24 cellular contexts compared by ENCODE assay signal in genomic region chr4:81486502-81486901, GRCh38. TPM values are rescaled to one million over a fixed set of nuclear protein-coding genes. Genes with fewer than 3 reads are reported as not detected.
DNase-seq lines count a peak whose midpoint lies in the region; ATAC-seq and TF ChIP-seq lines count a peak whose summit lies in the region.
"Had no signal": no experiment of that assay in that cellular context is flagged by ENCODE, and none has a peak within 500 bp of the region (broad histone marks: within the 10 kb centered on the region; RNA-seq: fewer than 3 reads in every experiment).

No MANE protein-coding gene starts in this region.

- no peak overlapping the region for H4K5ac ChIP-seq in H9 (ENCODE audit: insufficient read length, low read depth, low read length)

- H2BK120ac ChIP-seq in H9 (ENCODE audit: low read depth, low read length, poor library complexity, severe bottlenecking): no peak overlapping the region

- H2AFZ ChIP-seq in H9 (ENCODE audit: low read length): no peak overlapping the region

- H2BK15ac ChIP-seq in H9 (ENCODE audit: low read depth, low read length): no peak overlapping the region

- no peaks in the 10 kb centered on the region for H3K23me2 ChIP-seq in H9 (ENCODE audit: insufficient read length, low read depth, low read length, poor library complexity, severe bottlenecking)

- H3K14ac ChIP-seq in H9 (ENCODE audit: insufficient read depth, low read length): no peak overlapping the region; the same call in 1 of the 2 replicates

- no peak overlapping the region for H4K91ac ChIP-seq in H9 (ENCODE audit: insufficient read length, low read depth, low read length)

- no peaks in the 10 kb centered on the region for H4K20me1 ChIP-seq in H9 (ENCODE audit: control insufficient read depth, insufficient read depth, insufficient read length)

- H3K79me2 ChIP-seq in H9 (ENCODE audit: insufficient read depth, low read length): no peaks in the 10 kb centered on the region

- peaks cover 8 to 9% of the 10 kb centered on the region in 2 experiments for H3K9me3 Mint-ChIP-seq in H9
- H3K9me3 Mint-ChIP-seq: activated B cell treated with CpG ODN at 0.5 μM for 24 hours, neural crest cell had no signal

- intact Hi-C loops in prostate gland (cut with DNase I): no loop called here
- intact Hi-C loops in posterior cingulate gyrus (cut with DNase I): no loop called here

- H3K9me3 ChIP-seq in H9 (ENCODE audit: control insufficient read depth, low read depth, low read length) (no peaks in the 10 kb centered on the region), prostate gland (no peaks in the 10 kb centered on the region)
- H3K9me3 ChIP-seq: gastroesophageal sphincter had no signal

- H3K27me3 ChIP-seq in H9 (ENCODE audit: insufficient read depth, low read length) (no peaks in the 10 kb centered on the region), foreskin keratinocyte (no peaks in the 10 kb centered on the region), prostate gland (replicated peaks; ENCODE audit: insufficient read depth) (no peaks in the 10 kb centered on the region)
- H3K27me3 ChIP-seq: cardiac muscle cell, gastroesophageal sphincter, tibial nerve had no signal

- H3K27me3 Mint-ChIP-seq in H9 (ENCODE audit: low read depth): no peaks in the 10 kb centered on the region
- H3K27me3 Mint-ChIP-seq: activated B cell treated with CpG ODN at 0.5 μM for 24 hours; activated CD4-positive, alpha-beta memory T cell treated with anti-CD3 and anti-CD28 coated beads for 36 hours; stimulated activated naive CD8-positive, alpha-beta T cell treated with anti-CD3 and anti-CD28 coated beads, Interleukin-15, Interleukin-2, amounts not matched to agents 100 ng/mL and 50 ng/mL, for 24 hours had no signal

- no CpG with 5 or more reads among the region's 1 CpG for WGBS in H9 (ENCODE audit: extremely low coverage, insufficient read length, low lambda C conversion rate)
- 53% methylated on average over 1 of the region's 1 CpG for WGBS in prostate gland

- H3K36me3 Mint-ChIP-seq in H9 (ENCODE audit: insufficient read depth in 1 of 3, low read depth in 3 of 3): peaks cover 0 to 10% (median 2%) of the 10 kb centered on the region in 3 experiments; a peak in 3 of 7 replicates

- no peak overlapping the region for H2AK5ac ChIP-seq in H9 (ENCODE audit: insufficient read length, low read length)

- H3K56ac ChIP-seq in H9 (ENCODE audit: insufficient read length, low read depth, low read length): no peak overlapping the region

- H3K23ac ChIP-seq in H9 (ENCODE audit: insufficient read length, low read depth, low read length): no peak overlapping the region

- peak overlapping the region in 1 of 2 experiments; percentile 45; a peak in 1 of 5 replicates for H3K4me3 Mint-ChIP-seq in H9
- H3K4me3 Mint-ChIP-seq: activated B cell treated with CpG ODN at 0.5 μM for 24 hours; activated CD4-positive, alpha-beta memory T cell treated with anti-CD3 and anti-CD28 coated beads for 36 hours; HFFc6; neural crest cell; stimulated activated naive CD8-positive, alpha-beta T cell treated with anti-CD3 and anti-CD28 coated beads, Interleukin-15, Interleukin-2, amounts not matched to agents 100 ng/mL and 50 ng/mL, for 24 hours had no signal

- peak; percentile 64 for ATAC-seq in foreskin keratinocyte
- ATAC-seq: gastroesophageal sphincter, left ventricle myocardium superior, psoas muscle had no signal

- TF ChIP-seq CTCF in H9 (conservative IDR thresholded peaks at IDR 0.05) (no peak), foreskin keratinocyte (conservative IDR thresholded peaks at IDR 0.05) (no peak), prostate gland (IDR thresholded peaks at IDR 0.05) (no peak)

- no peak overlapping the region for H3K9ac ChIP-seq in H9 (ENCODE audit: extremely low read depth, insufficient read length, low read length)

- H2BK12ac ChIP-seq in H9 (ENCODE audit: insufficient read length, low read depth, low read length): no peak overlapping the region

- H3K27ac Mint-ChIP-seq in H9: peak overlapping the region; percentile 60 to 95 (median 73); a peak in 5 of 7 replicates
- H3K27ac Mint-ChIP-seq: activated B cell treated with CpG ODN at 0.5 μM for 24 hours; activated CD4-positive, alpha-beta memory T cell treated with anti-CD3 and anti-CD28 coated beads for 36 hours; HFFc6; stimulated activated naive CD8-positive, alpha-beta T cell treated with anti-CD3 and anti-CD28 coated beads, Interleukin-15, Interleukin-2, amounts not matched to agents 100 ng/mL and 50 ng/mL, for 24 hours had no signal

- no peak overlapping the region for H3K4me2 ChIP-seq in H9 (ENCODE audit: insufficient read depth, insufficient read length, low read length)

- no peaks in the 10 kb centered on the region for H3K36me3 ChIP-seq in prostate gland
- H3K36me3 ChIP-seq: cardiac muscle cell, gastroesophageal sphincter, tibial nerve had no signal

- H3K4me1 Mint-ChIP-seq in H9: peaks cover 15 to 21% of the 10 kb centered on the region in 2 experiments
- H3K4me1 Mint-ChIP-seq: neural crest cell had no signal

- no peak overlapping the region for H3K4me3 ChIP-seq in prostate gland
- H3K4me3 ChIP-seq: cardiac muscle cell, gastroesophageal sphincter, psoas muscle, tibial nerve had no signal

- H3K4me1 ChIP-seq in H9 (ENCODE audit: insufficient read depth, low read length) (no peaks in the 10 kb centered on the region), foreskin keratinocyte (peaks cover 4% of the 10 kb centered on the region), prostate gland (replicated peaks) (no peaks in the 10 kb centered on the region)
- H3K4me1 ChIP-seq: gastroesophageal sphincter, psoas muscle, tibial nerve had no signal

- no peak for TF ChIP-seq POLR2A in prostate gland (IDR thresholded peaks at IDR 0.05)

- no peak overlapping the region for H3T11ph ChIP-seq in H9 (ENCODE audit: low read length)

- no peak overlapping the region for H2BK5ac ChIP-seq in H9 (ENCODE audit: insufficient read length, low read length)

- H3K18ac ChIP-seq in H9 (ENCODE audit: insufficient read length, low read depth, low read length): no peak overlapping the region

- H3K27ac ChIP-seq in H9 (ENCODE audit: insufficient read length, low read depth, low read length) (peak overlapping the region; percentile 73), foreskin keratinocyte (no peak overlapping the region), prostate gland (peak overlapping the region; percentile 44 to 46)
- H3K27ac ChIP-seq: cardiac muscle cell, gastroesophageal sphincter, psoas muscle, tibial nerve had no signal

- H3K4ac ChIP-seq in H9 (ENCODE audit: low read depth, low read length): no peak overlapping the region

- peak; percentile 60 for DNase-seq in H9
- DNase-seq in NCI-H69 (lab: John Stamatoyannopoulos, UW): peak; percentile 81
- peak in 1 of 2 donors; percentile 42 for DNase-seq in foreskin keratinocyte
- DNase-seq in prostate gland (ENCODE audit: low spot score): peak; percentile 36
- no peak for DNase-seq in HCEC 1CT
- no peak for DNase-seq in activated CD8-positive, alpha-beta memory T cell treated with anti-CD3 and anti-CD28 coated beads, Interleukin-2, amount 50 U/mL, for 4 hours
- no peak for DNase-seq in posterior cingulate gyrus
- DNase-seq: activated B cell treated with CpG ODN at 0.5 μM for 24 hours; activated CD4-positive, alpha-beta memory T cell treated with anti-CD3 and anti-CD28 coated beads for 36 hours; amniotic stem cell; DND-41; erythroblast; HFFc6; left ventricle myocardium superior; psoas muscle; small intestine; stimulated activated CD4-positive, alpha-beta T cell treated with anti-CD3 and anti-CD28 coated beads, Interleukin-2, amount 100 ng/mL, for 48 hours; T-helper 2 cell had no signal

- H3K79me1 ChIP-seq in H9 (ENCODE audit: insufficient read depth, low read depth, low read length, poor library complexity, severe bottlenecking): no peaks in the 10 kb centered on the region

- no peak overlapping the region for H2BK20ac ChIP-seq in H9 (ENCODE audit: low read depth, low read length, poor library complexity, severe bottlenecking)

- H4K8ac ChIP-seq in H9 (replicated peaks; ENCODE audit: insufficient read length, low read depth, low read length): no peak overlapping the region

RNA-seq across cellular contexts. Expression of gene RASGEF1B, which starts 14.8 kb away (rescaled TPM):
- total RNA-seq in H9 (2021) (6.4 and 7.5 TPM in 2 replicates), foreskin keratinocyte (0.56 and 0.65 TPM in 2 replicates), prostate gland (10 to 100 TPM; 16.4 TPM)
- polyA plus RNA-seq in foreskin keratinocyte: 0.10 and 0.26 TPM in 2 replicates
- total RNA-seq: HFFc6, RPMI7951 had no signal

Comparison
In these comparisons a context has a peak if more than half of its experiments do, and no peak if none do; other contexts are left out.
1. DNase-seq: peak in H9 (single experiment), NCI-H69 (single experiment) and prostate gland (single experiment); none in HCEC 1CT (single experiment), activated CD8-positive, alpha-beta memory T cell treated with anti-CD3 and anti-CD28 coated beads, Interleukin-2, amount 50 U/mL, for 4 hours (single experiment) and posterior cingulate gyrus (0 of 10).